In genomic region chr10:102352066-102352715, GRCh38 we compare ENCODE assay signal across 8 cellular contexts. TPM values are rescaled to one million over a fixed set of nuclear protein-coding genes. Genes with fewer than 3 reads are reported as not detected.
DNase-seq lines count a peak whose midpoint lies in the region; ATAC-seq and TF ChIP-seq lines count a peak whose summit lies in the region.

No MANE protein-coding gene starts in this region.

- H3K27me3 ChIP-seq in Panc1 (ENCODE audit: control insufficient read depth, insufficient read depth, low read length) (no peaks in the 10 kb centered on the region), suprapubic skin (no peaks in the 10 kb centered on the region)

- no peak for TF ChIP-seq POLR2A in suprapubic skin (IDR thresholded peaks at IDR 0.05)

- H3K4me3 ChIP-seq in Panc1 (ENCODE audit: low read depth in 2 of 2, low read length in 2 of 2) (no peak overlapping the region), fibroblast of pulmonary artery (replicated peaks; ENCODE audit: low read depth, low read length) (no peak overlapping the region), suprapubic skin (no peak overlapping the region)

- H3K36me3 ChIP-seq in Panc1 (ENCODE audit: control insufficient read depth, insufficient read depth, low read length) (peaks cover 11% of the 10 kb centered on the region; the same call in 1 of the 2 replicates), suprapubic skin (peaks cover 64% of the 10 kb centered on the region)

- H3K4me1 ChIP-seq in Panc1 (ENCODE audit: control insufficient read depth, insufficient read depth, low read length) (no peaks in the 10 kb centered on the region), suprapubic skin (no peaks in the 10 kb centered on the region)

- no peak for TF ChIP-seq EP300 in suprapubic skin (IDR thresholded peaks at IDR 0.05)

- POLR2A ChIA-PET in Panc1 (lab: Charles Lee): interaction anchor here (0.8 kb wide), 1 partner anchor 16 kb away, joined by 25 read pairs; no protein-coding TSS in a partner anchor

- peak; percentile 85 for ATAC-seq in Panc1
- no peak for ATAC-seq in GM21515 (IDR thresholded peaks at IDR 0.05; ENCODE audit: unreplicated experiment)

- H3K9me3 ChIP-seq in Panc1 (ENCODE audit: control insufficient read depth, insufficient read depth, low read depth, low read length): no peaks in the 10 kb centered on the region
- H3K9me3 ChIP-seq in suprapubic skin: no peaks in the 10 kb centered on the region

- H3K27ac ChIP-seq in Panc1 (ENCODE audit: low read length): no peak overlapping the region
- H3K27ac ChIP-seq in suprapubic skin: no peak overlapping the region

- BruUV-seq in Panc1 (replicated peaks; lab: Mats Ljungman, UMichigan): no TSS peak

- in situ Hi-C loops in Panc1 (cut with HindIII; ENCODE audit: low pct_unique_long_range_greater_than_20kb, low sequenced_read_pairs): no loop called here

- DNase-seq in COLO668 (lab: John Stamatoyannopoulos, UW; ENCODE audit: unreplicated experiment): peak; percentile 53
- peak; percentile 55 for DNase-seq in HuH-7 (ENCODE audit: low spot score)
- DNase-seq in Panc1 (ENCODE audit: low read depth, low spot score): peak; percentile 42
- peak; percentile 81 to 82 for DNase-seq in activated T-cell treated with anti-CD3 and anti-CD28 coated beads, Interleukin-2, amount 50 U/mL, for 48 hours
- DNase-seq in fibroblast of pulmonary artery (ENCODE audit: low read depth): peak; percentile 72
- peak; percentile 24 for DNase-seq in occipital lobe (lab: John Stamatoyannopoulos, UW)
- DNase-seq in suprapubic skin (ENCODE audit: low spot score in 2 of 2): no peak

- intact Hi-C loops in Panc1 (cut with micrococcal nuclease; ENCODE audit: unreplicated experiment): loop anchor here (1.0 kb wide), 1 partner anchor 122 kb away; no protein-coding TSS in a partner anchor

- TF ChIP-seq CTCF in Panc1 (IDR thresholded peaks at IDR 0.05): peak; percentile 99
- peak; percentile 97 for TF ChIP-seq CTCF in fibroblast of pulmonary artery (IDR thresholded peaks at IDR 0.05; ENCODE audit: low read length, missing control alignments)
- TF ChIP-seq CTCF in suprapubic skin (IDR thresholded peaks at IDR 0.05): peak; percentile 85

- CTCF ChIA-PET in Panc1 (lab: Charles Lee): interaction anchor here (0.5 to 4.4 kb wide), 16 partner anchors 9 to 187 kb away, joined by 3 to 86 read pairs (median 4); partner anchors contain the start of genes CUEDC2, ELOVL3, GBF1 and NFKB2

- 75% methylated on average over 7 of the region's 7 CpGs for WGBS in suprapubic skin

RNA-seq across cellular contexts. Expression of gene NFKB2, which starts 43.3 kb away (rescaled TPM):
- 105 TPM for total RNA-seq in Panc1 (2021; ENCODE audit: unreplicated experiment)
- polyA plus RNA-seq in Panc1 (2012; ENCODE audit: insufficient read length): 119 TPM
- 2.2 TPM for total RNA-seq in occipital lobe
- total RNA-seq in suprapubic skin: 10 to 100 TPM; 14.4 to 18.5 (median 16.0) TPM

Comparison
In these comparisons a context has a peak if more than half of its experiments do, and no peak if none do; other contexts are left out.
1. DNase-seq: peak in COLO668 (single experiment), HuH-7 (single experiment), Panc1 (single experiment), activated T-cell treated with anti-CD3 and anti-CD28 coated beads, Interleukin-2, amount 50 U/mL, for 48 hours (2 of 2), fibroblast of pulmonary artery (single experiment) and occipital lobe (single experiment); none in suprapubic skin (0 of 2).
2. Peak in every context shown above with its lines, with median percentiles within 50 percentile points of each other: CTCF ChIP-seq.